ENCODE assay signal across 11 cellular contexts in genomic region chr19:18834644-18834984, GRCh38. TPM values are rescaled to one million over a fixed set of nuclear protein-coding genes. Genes with fewer than 3 reads are reported as not detected.
DNase-seq lines count a peak whose midpoint lies in the region; ATAC-seq lines count a peak whose summit lies in the region.
"Had no signal": no experiment of that assay in that cellular context is flagged by ENCODE, and none has a peak within 500 bp of the region (broad histone marks: within the 10 kb centered on the region; RNA-seq: fewer than 3 reads in every experiment).

No MANE protein-coding gene starts in this region.

- H3K27ac Mint-ChIP-seq in T-helper 2 cell treated with Interferon-gamma antibody and Interleukin-4, amounts not matched to agents 5 μg/mL and 100 μg/mL, for 36 hours, result no peak overlapping the region
- no peak overlapping the region for H3K27ac Mint-ChIP-seq in activated T-helper 1 cell treated with anti-CD3 and anti-CD28 coated beads, Interleukin-12 subunit alpha, Interleukin-12 subunit beta, Interleukin-2, Interleukin-4 antibody, amounts not matched to agents 30 ng/mL and 10 ng/mL and 1 ng/mL, durations not matched to agents 14 hours and 24 hours and 36 hours
- H3K27ac Mint-ChIP-seq in stimulated activated naive CD8-positive, alpha-beta T cell treated with anti-CD3 and anti-CD28 coated beads, Interleukin-15, amount 100 ng/mL, for 72 hours, result peak overlapping the region in 1 of 2 donors; percentile 77

- H3K9me3 Mint-ChIP-seq in T-helper 2 cell treated with Interferon-gamma antibody and Interleukin-4, amounts not matched to agents 5 μg/mL and 100 μg/mL, for 36 hours, result no peaks in the 10 kb centered on the region
- no peaks in the 10 kb centered on the region for H3K9me3 Mint-ChIP-seq in activated T-helper 1 cell treated with anti-CD3 and anti-CD28 coated beads, Interleukin-12 subunit alpha, Interleukin-12 subunit beta, Interleukin-2, Interleukin-4 antibody, amounts not matched to agents 30 ng/mL and 10 ng/mL and 1 ng/mL, durations not matched to agents 14 hours and 24 hours and 36 hours
- no peaks in the 10 kb centered on the region for H3K9me3 Mint-ChIP-seq in stimulated activated naive CD8-positive, alpha-beta T cell treated with anti-CD3 and anti-CD28 coated beads, Interleukin-15, amount 100 ng/mL, for 72 hours

- H3K27ac ChIP-seq in iPS-18a (ENCODE audit: low read length), result no peak overlapping the region
- H3K27ac ChIP-seq: A549 had no signal

- no peak for ATAC-seq in stimulated activated naive CD8-positive, alpha-beta T cell treated with anti-CD3 and anti-CD28 coated beads, Interleukin-15, amount 100 ng/mL, for 72 hours
- no peak for ATAC-seq in GM19467 (IDR thresholded peaks at IDR 0.05; ENCODE audit: unreplicated experiment)
- ATAC-seq: A549 had no signal

- peaks cover 22% of the 10 kb centered on the region for H3K4me1 ChIP-seq in iPS-18a (ENCODE audit: control insufficient read depth, low read depth, low read length)

- H3K27me3 Mint-ChIP-seq in T-helper 2 cell treated with Interferon-gamma antibody and Interleukin-4, amounts not matched to agents 5 μg/mL and 100 μg/mL, for 36 hours (ENCODE audit: low read depth), result no peaks in the 10 kb centered on the region
- H3K27me3 Mint-ChIP-seq in activated T-helper 1 cell treated with anti-CD3 and anti-CD28 coated beads, Interleukin-12 subunit alpha, Interleukin-12 subunit beta, Interleukin-2, Interleukin-4 antibody, amounts not matched to agents 30 ng/mL and 10 ng/mL and 1 ng/mL, durations not matched to agents 14 hours and 24 hours and 36 hours (ENCODE audit: insufficient read depth), result peaks cover 6% of the 10 kb centered on the region
- no peaks in the 10 kb centered on the region for H3K27me3 Mint-ChIP-seq in stimulated activated naive CD8-positive, alpha-beta T cell treated with anti-CD3 and anti-CD28 coated beads, Interleukin-15, amount 100 ng/mL, for 72 hours

- intact Hi-C loops in activated T-helper 1 cell treated with anti-CD3 and anti-CD28 coated beads, Interleukin-12 subunit alpha, Interleukin-12 subunit beta, Interleukin-2, Interleukin-4 antibody, amounts not matched to agents 30 ng/mL and 10 ng/mL and 1 ng/mL, durations not matched to agents 14 hours and 24 hours and 36 hours (cut with micrococcal nuclease), result loop anchor here (5.0 kb wide), 5 partner anchors 47 to 277 kb away; partner anchors contain the start of genes ARMC6, KXD1, REX1BD and SUGP2

- no peaks in the 10 kb centered on the region for H3K9me3 ChIP-seq in iPS-18a (ENCODE audit: control insufficient read depth, low read depth, low read length)
- H3K9me3 ChIP-seq: A549 had no signal

- H3K27me3 ChIP-seq in iPS-18a (ENCODE audit: control insufficient read depth, insufficient read depth, low read length), result peaks cover 4% of the 10 kb centered on the region

- no peak for DNase-seq in T-helper 2 cell treated with Interferon-gamma antibody and Interleukin-4, amounts not matched to agents 5 μg/mL and 100 μg/mL, for 36 hours (ENCODE audit: low spot score)
- DNase-seq in T-helper 2 cell (no peak), NCI-H2081 (lab: John Stamatoyannopoulos, UW) (no peak), OCI-M2 (lab: John Stamatoyannopoulos, UW; ENCODE audit: unreplicated experiment) (no peak)
- DNase-seq in activated T-helper 1 cell treated with anti-CD3 and anti-CD28 coated beads, Interleukin-12 subunit alpha, Interleukin-12 subunit beta, Interleukin-2, Interleukin-4 antibody, amounts not matched to agents 30 ng/mL and 10 ng/mL and 1 ng/mL, durations not matched to agents 14 hours and 24 hours and 36 hours (ENCODE audit: low spot score), result no peak
- DNase-seq in stimulated activated naive CD8-positive, alpha-beta T cell treated with anti-CD3 and anti-CD28 coated beads, Interleukin-15, amount 100 ng/mL, for 72 hours, result no peak
- DNase-seq: GOT3, OCI-M1 had no signal

- peaks cover 49% of the 10 kb centered on the region for H3K36me3 Mint-ChIP-seq in T-helper 2 cell treated with Interferon-gamma antibody and Interleukin-4, amounts not matched to agents 5 μg/mL and 100 μg/mL, for 36 hours (ENCODE audit: low read depth)
- H3K36me3 Mint-ChIP-seq in activated T-helper 1 cell treated with anti-CD3 and anti-CD28 coated beads, Interleukin-12 subunit alpha, Interleukin-12 subunit beta, Interleukin-2, Interleukin-4 antibody, amounts not matched to agents 30 ng/mL and 10 ng/mL and 1 ng/mL, durations not matched to agents 14 hours and 24 hours and 36 hours (ENCODE audit: low read depth), result peaks cover 46% of the 10 kb centered on the region

- H3K4me3 Mint-ChIP-seq in T-helper 2 cell treated with Interferon-gamma antibody and Interleukin-4, amounts not matched to agents 5 μg/mL and 100 μg/mL, for 36 hours, result peak overlapping the region; percentile 94
- peak overlapping the region; percentile 96 for H3K4me3 Mint-ChIP-seq in activated T-helper 1 cell treated with anti-CD3 and anti-CD28 coated beads, Interleukin-12 subunit alpha, Interleukin-12 subunit beta, Interleukin-2, Interleukin-4 antibody, amounts not matched to agents 30 ng/mL and 10 ng/mL and 1 ng/mL, durations not matched to agents 14 hours and 24 hours and 36 hours
- H3K4me3 Mint-ChIP-seq in stimulated activated naive CD8-positive, alpha-beta T cell treated with anti-CD3 and anti-CD28 coated beads, Interleukin-15, amount 100 ng/mL, for 72 hours, result peak overlapping the region; percentile 94 to 96

- H3K4me1 Mint-ChIP-seq in T-helper 2 cell treated with Interferon-gamma antibody and Interleukin-4, amounts not matched to agents 5 μg/mL and 100 μg/mL, for 36 hours (ENCODE audit: low read depth), result peaks cover 36% of the 10 kb centered on the region
- H3K4me1 Mint-ChIP-seq in activated T-helper 1 cell treated with anti-CD3 and anti-CD28 coated beads, Interleukin-12 subunit alpha, Interleukin-12 subunit beta, Interleukin-2, Interleukin-4 antibody, amounts not matched to agents 30 ng/mL and 10 ng/mL and 1 ng/mL, durations not matched to agents 14 hours and 24 hours and 36 hours (ENCODE audit: low read depth), result peaks cover 35% of the 10 kb centered on the region
- H3K4me1 Mint-ChIP-seq in stimulated activated naive CD8-positive, alpha-beta T cell treated with anti-CD3 and anti-CD28 coated beads, Interleukin-15, amount 100 ng/mL, for 72 hours, result peaks cover 77% of the 10 kb centered on the region

- H3K9ac ChIP-seq in iPS-18a (ENCODE audit: low read length), result no peak overlapping the region

- H3K4me3 ChIP-seq in iPS-18a (ENCODE audit: low read length), result peak overlapping the region; percentile 88

- H3K36me3 ChIP-seq in iPS-18a (ENCODE audit: control insufficient read depth, low read depth, low read length), result peaks cover 22% of the 10 kb centered on the region

RNA-seq across cellular contexts. Expression of gene UPF1, which starts 2.9 kb away (rescaled TPM):
- 102 and 113 TPM in 2 replicates for total RNA-seq in activated T-helper 1 cell treated with anti-CD3 and anti-CD28 coated beads, Interleukin-12 subunit alpha, Interleukin-12 subunit beta, Interleukin-2, Interleukin-4 antibody, amounts not matched to agents 30 ng/mL and 10 ng/mL and 1 ng/mL, durations not matched to agents 14 hours and 24 hours and 36 hours

RNA-seq across cellular contexts. Expression of gene COMP, which starts 43.5 kb away (rescaled TPM):
- total RNA-seq in activated T-helper 1 cell treated with anti-CD3 and anti-CD28 coated beads, Interleukin-12 subunit alpha, Interleukin-12 subunit beta, Interleukin-2, Interleukin-4 antibody, amounts not matched to agents 30 ng/mL and 10 ng/mL and 1 ng/mL, durations not matched to agents 14 hours and 24 hours and 36 hours, result not detected in 2 replicates
